16 cellular contexts compared by ENCODE assay signal in genomic region chr1:210117681-210118170, GRCh38.
DNase-seq lines count a peak whose midpoint lies in the region; ATAC-seq, FAIRE-seq and TF ChIP-seq lines count a peak whose summit lies in the region.
"Had no signal": no experiment of that assay in that cellular context is flagged by ENCODE, and none has a peak within 500 bp of the region (broad histone marks: within the 10 kb centered on the region; RNA-seq: fewer than 3 reads in every experiment).

No MANE protein-coding gene starts in this region.

- H3K4me3 Mint-ChIP-seq in H9, result no peak overlapping the region
- H3K4me3 Mint-ChIP-seq: B cell; CD4-positive, alpha-beta T cell had no signal

- no peaks in the 10 kb centered on the region; a peak in 2 of 7 replicates for H3K36me3 Mint-ChIP-seq in H9 (ENCODE audit: insufficient read depth in 1 of 3, low read depth in 3 of 3)

- no peak overlapping the region for H2BK12ac ChIP-seq in H9 (ENCODE audit: insufficient read length, low read depth, low read length)

- H3K56ac ChIP-seq in H9 (ENCODE audit: insufficient read length, low read depth, low read length), result no peak overlapping the region

- no peaks in the 10 kb centered on the region for H3K23me2 ChIP-seq in H9 (ENCODE audit: insufficient read length, low read depth, low read length, poor library complexity, severe bottlenecking)

- H4K8ac ChIP-seq in H9 (replicated peaks; ENCODE audit: insufficient read length, low read depth, low read length), result no peak overlapping the region

- H3K9ac ChIP-seq in H9 (ENCODE audit: extremely low read depth, insufficient read length, low read length) (no peak overlapping the region), HUES64 (ENCODE audit: low read depth, low read length) (no peak overlapping the region)

- no peak overlapping the region for H2AFZ ChIP-seq in H9 (ENCODE audit: low read length)

- H3K27me3 ChIP-seq in H9 (ENCODE audit: insufficient read depth, low read length) (no peaks in the 10 kb centered on the region), HUES64 (ENCODE audit: insufficient read depth, low read length) (no peaks in the 10 kb centered on the region)

- H3K79me2 ChIP-seq in H9 (ENCODE audit: insufficient read depth, low read length), result no peaks in the 10 kb centered on the region

- H3K27ac ChIP-seq in H9 (ENCODE audit: insufficient read length, low read depth, low read length) (no peak overlapping the region), HUES64 (ENCODE audit: low read depth, low read length) (peak overlapping the region; percentile 82; the same call in 1 of the 2 replicates)

- H3K79me1 ChIP-seq in H9 (ENCODE audit: insufficient read depth, low read depth, low read length, poor library complexity, severe bottlenecking), result no peaks in the 10 kb centered on the region

- peak overlapping the region; percentile 22; the same call in 1 of the 2 replicates for H3K4me3 ChIP-seq in HUES64 (ENCODE audit: low read length)

- DNase-seq in H9 (no peak), NCI-H774 (lab: John Stamatoyannopoulos, UW) (no peak), NCI-H1092 (lab: John Stamatoyannopoulos, UW) (no peak), NCI-H2171 treated with DMSO at 0.1 percent for 48 hours (lab: John Stamatoyannopoulos, UW) (no peak)
- DNase-seq: C1 segment of cervical spinal cord; Calu3; CD4-positive, alpha-beta T cell; DMS79 treated with DMSO at 0.1 percent for 48 hours; EL had no signal

- H4K5ac ChIP-seq in H9 (ENCODE audit: insufficient read length, low read depth, low read length), result no peak overlapping the region

- TF ChIP-seq CTCF in H9 (conservative IDR thresholded peaks at IDR 0.05), result no peak

- H3K9me3 Mint-ChIP-seq in H9, result no peaks in the 10 kb centered on the region; a peak in 1 of 5 replicates
- H3K9me3 Mint-ChIP-seq: CD4-positive, alpha-beta T cell had no signal

- H2BK15ac ChIP-seq in H9 (ENCODE audit: low read depth, low read length), result no peak overlapping the region

- no peaks in the 10 kb centered on the region for H4K20me1 ChIP-seq in H9 (ENCODE audit: control insufficient read depth, insufficient read depth, insufficient read length)

- H3K4ac ChIP-seq in H9 (ENCODE audit: low read depth, low read length), result no peak overlapping the region

- no peak for ATAC-seq in HG03520 (IDR thresholded peaks at IDR 0.05; ENCODE audit: unreplicated experiment)
- ATAC-seq: HepG2 had no signal

- no peak overlapping the region for H2AK5ac ChIP-seq in H9 (ENCODE audit: insufficient read length, low read length)

- H3K9me3 ChIP-seq in H9 (ENCODE audit: control insufficient read depth, low read depth, low read length) (no peaks in the 10 kb centered on the region), HUES64 (ENCODE audit: insufficient read depth, low read depth, low read length) (no peaks in the 10 kb centered on the region)

- H3K27me3 Mint-ChIP-seq in H9 (ENCODE audit: low read depth), result no peaks in the 10 kb centered on the region
- H3K27me3 Mint-ChIP-seq: B cell; CD4-positive, alpha-beta T cell had no signal

- H2BK120ac ChIP-seq in H9 (ENCODE audit: low read depth, low read length, poor library complexity, severe bottlenecking), result no peak overlapping the region

- no peak overlapping the region for H2BK5ac ChIP-seq in H9 (ENCODE audit: insufficient read length, low read length)

- no peak overlapping the region for H4K91ac ChIP-seq in H9 (ENCODE audit: insufficient read length, low read depth, low read length)

- FAIRE-seq in islet of Langerhans (lab: Jason Lieb, UNC), result peak; percentile 90
- FAIRE-seq: A204.1, GM12891, HepG2 had no signal

- H3K4me1 ChIP-seq in H9 (ENCODE audit: insufficient read depth, low read length) (no peaks in the 10 kb centered on the region; the same call in 1 of the 2 replicates), HUES64 (ENCODE audit: insufficient read depth, low read length) (peaks cover 28% of the 10 kb centered on the region)

- no peak overlapping the region for H3K18ac ChIP-seq in H9 (ENCODE audit: insufficient read length, low read depth, low read length)

- peaks cover 15% of the 10 kb centered on the region in 2 experiments for H3K4me1 Mint-ChIP-seq in H9
- H3K4me1 Mint-ChIP-seq: B cell had no signal

- H3K4me2 ChIP-seq in H9 (ENCODE audit: insufficient read depth, insufficient read length, low read length), result no peak overlapping the region

- no peak overlapping the region for H3K23ac ChIP-seq in H9 (ENCODE audit: insufficient read length, low read depth, low read length)

- H3K14ac ChIP-seq in H9 (ENCODE audit: insufficient read depth, low read length), result no peak overlapping the region

- H3K27ac Mint-ChIP-seq in H9, result peak overlapping the region in 2 of 3 experiments; percentile 61 to 87; a peak in 2 of 7 replicates
- H3K27ac Mint-ChIP-seq: B cell; CD4-positive, alpha-beta T cell had no signal

- H3T11ph ChIP-seq in H9 (ENCODE audit: low read length), result no peak overlapping the region

- no peak overlapping the region for H2BK20ac ChIP-seq in H9 (ENCODE audit: low read depth, low read length, poor library complexity, severe bottlenecking)

- H3K36me3 ChIP-seq in HUES64 (ENCODE audit: insufficient read depth, low read length), result no peaks in the 10 kb centered on the region
